In genomic region chr19:6226012-6226411, GRCh38 we compare ENCODE assay signal across 22 cellular contexts. TPM values are rescaled to one million over a fixed set of nuclear protein-coding genes. Genes with fewer than 3 reads are reported as not detected.
DNase-seq lines count a peak whose midpoint lies in the region; ATAC-seq and TF ChIP-seq lines count a peak whose summit lies in the region.
"Had no signal": no experiment of that assay in that cellular context is flagged by ENCODE, and none has a peak within 500 bp of the region (broad histone marks: within the 10 kb centered on the region; RNA-seq: fewer than 3 reads in every experiment).

No MANE protein-coding gene starts in this region.

- CTCF ChIA-PET in RWPE1 (lab: Yijun Ruan, JAX): interaction anchor here (0.6 kb wide), 1 partner anchor 61 kb away, joined by 3 read pairs; no protein-coding TSS in a partner anchor

- TF ChIP-seq CTCF in RWPE1 (conservative IDR thresholded peaks at IDR 0.05; ENCODE audit: low read depth): no peak
- no peak for TF ChIP-seq CTCF in lower lobe of right lung (IDR thresholded peaks at IDR 0.05)
- no peak for TF ChIP-seq CTCF in psoas muscle (IDR thresholded peaks at IDR 0.05)
- no peak for TF ChIP-seq CTCF in esophagus muscularis mucosa (IDR thresholded peaks at IDR 0.05)
- TF ChIP-seq CTCF in GM13977 (IDR thresholded peaks at IDR 0.05; ENCODE audit: extremely low read depth, insufficient read depth, missing control alignments): no peak

- H3K4me1 ChIP-seq in BLaER1 treated with 17β-estradiol and CSF1 and Interleukin-3, amounts not matched to agents 10 nM and 100 nM: peaks cover 40 to 99% (median 97%) of the 10 kb centered on the region in 10 experiments
- H3K4me1 ChIP-seq in lower lobe of right lung: peaks cover 40% of the 10 kb centered on the region
- peaks cover 29% of the 10 kb centered on the region for H3K4me1 ChIP-seq in psoas muscle
- H3K4me1 ChIP-seq in esophagus muscularis mucosa: peaks cover 11 to 63% (median 21%) of the 10 kb centered on the region in 4 donors
- H3K4me1 ChIP-seq: A549, BE2C, Caco-2 had no signal

- no peak for DNase-seq in RWPE1 (ENCODE audit: low spot score)
- peak; percentile 28 for DNase-seq in lower lobe of right lung
- DNase-seq in psoas muscle: peak; percentile 3 to 40
- DNase-seq in esophagus muscularis mucosa (ENCODE audit: extremely low spot score): no peak
- no peak for DNase-seq in GM13977 (ENCODE audit: low spot score)
- no peak for DNase-seq in superior temporal gyrus (ENCODE audit: extremely low spot score)
- no peak for DNase-seq in NAMALWA (ENCODE audit: low spot score)
- DNase-seq: BE2C, Caco-2, DMS 273 treated with DMSO at 0.1 percent for 48 hours, DMS79 treated with DMSO at 0.1 percent for 48 hours, Karpas-422, MV-4-11, NCI-H187, NCI-H446, NCI-H526, OCI-M1, SHP77 treated with DMSO at 0.1 percent for 48 hours had no signal

- peak overlapping the region in 1 of 11 experiments; percentile 15; a peak in 1 of 22 replicates for H3K27ac ChIP-seq in BLaER1 treated with 17β-estradiol and CSF1 and Interleukin-3, amounts not matched to agents 10 nM and 100 nM
- H3K27ac ChIP-seq in RWPE1: peak overlapping the region; percentile 91
- no peak overlapping the region for H3K27ac ChIP-seq in lower lobe of right lung
- peak overlapping the region; percentile 30 for H3K27ac ChIP-seq in psoas muscle
- no peak overlapping the region for H3K27ac ChIP-seq in esophagus muscularis mucosa (replicated peaks in 1 of 4)
- H3K27ac ChIP-seq: A549, SK-N-MC had no signal

- H4K20me1 ChIP-seq in BLaER1 treated with 17β-estradiol and CSF1 and Interleukin-3, amounts not matched to agents 10 nM and 100 nM: peaks cover 88 to 100% (median 99%) of the 10 kb centered on the region in 11 experiments

- POLR2A ChIA-PET in RWPE1 (lab: Yijun Ruan, JAX; ENCODE audit: low non-redundant PET): no interaction called here

- intact Hi-C loops in lower lobe of right lung (cut with DNase I) (no loop called here), psoas muscle (cut with DNase I) (loop anchor here in 1 of 2 donors (10.0 kb wide), 1 partner anchor 49 kb away; the partner anchor contains the start of gene MLLT1), esophagus muscularis mucosa (cut with DNase I) (no loop called here)

- H3K27me3 ChIP-seq in BLaER1 treated with 17β-estradiol and CSF1 and Interleukin-3, amounts not matched to agents 10 nM and 100 nM: peaks cover 0 to 12% (median 0%) of the 10 kb centered on the region in 11 experiments; a peak in 3 of 22 replicates
- H3K27me3 ChIP-seq in lower lobe of right lung (ENCODE audit: low read depth) (no peaks in the 10 kb centered on the region), psoas muscle (ENCODE audit: insufficient read depth in 3 of 3, low read length in 2 of 3) (no peaks in the 10 kb centered on the region), esophagus muscularis mucosa (no peaks in the 10 kb centered on the region)
- H3K27me3 ChIP-seq: BE2C had no signal

- ATAC-seq in lower lobe of right lung (no peak), psoas muscle (no peak)
- ATAC-seq: A549, HCT116 had no signal

- peak overlapping the region in 9 of 11 experiments; percentile 93 to 100 (median 99); a peak in 18 of 22 replicates for H3K4me2 ChIP-seq in BLaER1 treated with 17β-estradiol and CSF1 and Interleukin-3, amounts not matched to agents 10 nM and 100 nM
- H3K4me2 ChIP-seq: A549 had no signal

- H3K4me3 ChIP-seq in BLaER1 treated with 17β-estradiol and CSF1 and Interleukin-3, amounts not matched to agents 10 nM and 100 nM: no peak overlapping the region; a peak in 1 of 20 replicates
- H3K4me3 ChIP-seq in lower lobe of right lung (no peak overlapping the region), psoas muscle (no peak overlapping the region), esophagus muscularis mucosa (no peak overlapping the region)
- H3K4me3 ChIP-seq: A549, SK-N-MC had no signal

- WGBS in psoas muscle, 3 donors: 68 to 77% (median 75%) methylated on average over 12 of the region's 12 CpGs
- 83% methylated on average over 12 of the region's 12 CpGs for WGBS in esophagus muscularis mucosa

- peaks cover 52 to 85% (median 73%) of the 10 kb centered on the region in 11 experiments for H3K36me3 ChIP-seq in BLaER1 treated with 17β-estradiol and CSF1 and Interleukin-3, amounts not matched to agents 10 nM and 100 nM
- H3K36me3 ChIP-seq in lower lobe of right lung (peaks cover 80% of the 10 kb centered on the region), psoas muscle (ENCODE audit: insufficient read depth in 1 of 2, low read depth in 1 of 2) (peaks cover 3 to 38% of the 10 kb centered on the region in 2 donors), esophagus muscularis mucosa (peaks cover 24 to 74% (median 67%) of the 10 kb centered on the region in 4 donors)

- in situ Hi-C loops in GM13977 (cut with MboI; ENCODE audit: low pct_unique_long_range_greater_than_20kb, low sequenced_read_pairs, unreplicated experiment): no loop called here

- TF ChIP-seq EP300 in esophagus muscularis mucosa (IDR thresholded peaks at IDR 0.05): no peak

- TF ChIP-seq POLR2A in esophagus muscularis mucosa (IDR thresholded peaks at IDR 0.05; ENCODE audit: low read depth): no peak

- H3K9ac ChIP-seq in BLaER1 treated with 17β-estradiol and CSF1 and Interleukin-3, amounts not matched to agents 10 nM and 100 nM: peak overlapping the region in 6 of 11 experiments; percentile 1 to 56 (median 34); a peak in 7 of 22 replicates

- no peaks in the 10 kb centered on the region for H3K9me3 ChIP-seq in BLaER1 treated with 17β-estradiol and CSF1 and Interleukin-3, amounts not matched to agents 10 nM and 100 nM (replicated peaks in 1 of 11)
- no peaks in the 10 kb centered on the region for H3K9me3 ChIP-seq in lower lobe of right lung
- no peaks in the 10 kb centered on the region for H3K9me3 ChIP-seq in psoas muscle
- no peaks in the 10 kb centered on the region for H3K9me3 ChIP-seq in esophagus muscularis mucosa
- H3K9me3 ChIP-seq: A549, BE2C, Caco-2 had no signal

RNA-seq across cellular contexts. Expression of gene MLLT1, which starts 53.8 kb away (rescaled TPM):
- total RNA-seq in lower lobe of right lung (61.9 TPM), psoas muscle (10 to 100 TPM; 35.8 to 51.7 (median 44.0) TPM), esophagus muscularis mucosa (10 to 100 TPM; 21.5 to 46.9 (median 33.4) TPM)
- polyA plus RNA-seq in psoas muscle: 10 to 100 TPM; 24.2 to 34.2 (median 25.2) TPM

Comparison
In these comparisons a context has a peak if more than half of its experiments do, and no peak if none do; other contexts are left out.
1. H3K27ac ChIP-seq: peak in RWPE1 (single experiment) and psoas muscle (single experiment); none in lower lobe of right lung (single experiment) and esophagus muscularis mucosa (0 of 4).
2. DNase-seq: peak in lower lobe of right lung (single experiment) and psoas muscle (2 of 2); none in RWPE1 (single experiment), esophagus muscularis mucosa (single experiment), GM13977 (single experiment), superior temporal gyrus (single experiment) and NAMALWA (single experiment).